11 cellular contexts compared by ENCODE assay signal in genomic region chr17:74478369-74479100, GRCh38. TPM values are rescaled to one million over a fixed set of nuclear protein-coding genes. Genes with fewer than 3 reads are reported as not detected.
DNase-seq lines count a peak whose midpoint lies in the region; ATAC-seq and TF ChIP-seq lines count a peak whose summit lies in the region.
"Had no signal": no experiment of that assay in that cellular context is flagged by ENCODE, and none has a peak within 500 bp of the region (broad histone marks: within the 10 kb centered on the region; RNA-seq: fewer than 3 reads in every experiment).

No MANE protein-coding gene starts in this region.

- peak; percentile 59 for ATAC-seq in CD4-positive, alpha-beta T cell (ENCODE audit: poor library complexity)
- ATAC-seq in HG03469 (IDR thresholded peaks at IDR 0.05; ENCODE audit: unreplicated experiment) (peak; percentile 35), HG02678 (IDR thresholded peaks at IDR 0.05; ENCODE audit: unreplicated experiment) (no peak)

- H3K4me2 ChIP-seq in mesenchymal stem cell (ENCODE audit: low read length, poor library complexity, severe bottlenecking), result no peak overlapping the region
- H3K4me2 ChIP-seq: KMS-11 had no signal

- no peaks in the 10 kb centered on the region for H3K79me1 ChIP-seq in mesenchymal stem cell (replicated peaks; ENCODE audit: low read length, poor library complexity, severe bottlenecking)

- no peak overlapping the region for H2BK12ac ChIP-seq in mesenchymal stem cell (ENCODE audit: low read length in 2 of 2)

- peaks cover 3% of the 10 kb centered on the region for H3K9me3 Mint-ChIP-seq in CD4-positive, alpha-beta T cell
- H3K9me3 Mint-ChIP-seq in activated CD4-positive, alpha-beta memory T cell treated with anti-CD3 and anti-CD28 coated beads, Interleukin-2, amount 10 ng/mL, durations not matched to agents 7 days and 5 days, result peaks cover 18% of the 10 kb centered on the region

- peak overlapping the region; percentile 25 for H3K27ac ChIP-seq in CD4-positive, alpha-beta T cell (ENCODE audit: low read depth, low read length)
- H3K27ac ChIP-seq in mesenchymal stem cell (ENCODE audit: low read length, poor library complexity, severe bottlenecking), result no peak overlapping the region
- H3K27ac ChIP-seq: KMS-11, SK-N-MC had no signal

- POLR2A ChIA-PET in CD4-positive, alpha-beta T cell (lab: Charles Lee), result interaction anchor here (0.8 kb wide), 1 partner anchor 26 kb away, joined by 3 read pairs; no protein-coding TSS in a partner anchor
- POLR2A ChIA-PET in activated CD4-positive, alpha-beta memory T cell treated with anti-CD3 and anti-CD28 coated beads, Interleukin-2, amount 10 ng/mL, durations not matched to agents 7 days and 5 days (lab: Charles Lee), result no interaction called here

- peak overlapping the region; percentile 64 for H3K4me3 Mint-ChIP-seq in CD4-positive, alpha-beta T cell
- H3K4me3 Mint-ChIP-seq in activated CD4-positive, alpha-beta memory T cell treated with anti-CD3 and anti-CD28 coated beads, Interleukin-2, amount 10 ng/mL, durations not matched to agents 7 days and 5 days, result no peak overlapping the region

- no peak overlapping the region for H4K91ac ChIP-seq in mesenchymal stem cell (ENCODE audit: low read length)

- no peaks in the 10 kb centered on the region for H3K27me3 ChIP-seq in CD4-positive, alpha-beta T cell (ENCODE audit: control insufficient read depth, insufficient read depth, low read length)
- H3K27me3 ChIP-seq in mesenchymal stem cell (ENCODE audit: control insufficient read depth in 1 of 2, insufficient read depth in 1 of 2, low read length in 2 of 2), result peaks cover 27 to 59% of the 10 kb centered on the region in 2 experiments

- H3K9me3 ChIP-seq in CD4-positive, alpha-beta T cell (ENCODE audit: control insufficient read depth, low read length), result peaks cover 11% of the 10 kb centered on the region
- peaks cover 10% of the 10 kb centered on the region for H3K9me3 ChIP-seq in mesenchymal stem cell (ENCODE audit: control insufficient read depth, low read length)

- no peak overlapping the region for H2BK5ac ChIP-seq in mesenchymal stem cell (ENCODE audit: low read depth, low read length, poor library complexity, severe bottlenecking)

- CTCF ChIA-PET in CD4-positive, alpha-beta T cell (lab: Charles Lee), result no interaction called here
- CTCF ChIA-PET in activated CD4-positive, alpha-beta memory T cell treated with anti-CD3 and anti-CD28 coated beads, Interleukin-2, amount 10 ng/mL, durations not matched to agents 7 days and 5 days (lab: Charles Lee), result interaction anchor here (1.1 kb wide), 1 partner anchor 99 kb away, joined by 4 read pairs; no protein-coding TSS in a partner anchor

- H3K18ac ChIP-seq in mesenchymal stem cell (ENCODE audit: low read depth in 1 of 2, low read length in 2 of 2), result no peak overlapping the region

- 64% methylated on average over 5 of the region's 7 CpGs for WGBS in mesenchymal stem cell

- DNase-seq in CD4-positive, alpha-beta T cell, result peak in 1 of 10 experiments; percentile 29
- DNase-seq in activated CD4-positive, alpha-beta memory T cell treated with anti-CD3 and anti-CD28 coated beads, Interleukin-2, amount 10 ng/mL, durations not matched to agents 7 days and 5 days, result peak; percentile 34
- DNase-seq in midbrain (lab: John Stamatoyannopoulos, UW) (peak; percentile 25), mesenchymal stem cell (no peak), GM13976 (ENCODE audit: low spot score) (no peak), NCI-H1048 (lab: John Stamatoyannopoulos, UW) (no peak)

- H3K27me3 Mint-ChIP-seq in CD4-positive, alpha-beta T cell, result no peaks in the 10 kb centered on the region
- no peaks in the 10 kb centered on the region for H3K27me3 Mint-ChIP-seq in activated CD4-positive, alpha-beta memory T cell treated with anti-CD3 and anti-CD28 coated beads, Interleukin-2, amount 10 ng/mL, durations not matched to agents 7 days and 5 days

- H3K4ac ChIP-seq in mesenchymal stem cell (ENCODE audit: low read depth in 1 of 2, low read length in 2 of 2), result no peak overlapping the region

- peaks cover 26% of the 10 kb centered on the region for H3K36me3 Mint-ChIP-seq in CD4-positive, alpha-beta T cell (ENCODE audit: low read depth)
- peaks cover 91% of the 10 kb centered on the region for H3K36me3 Mint-ChIP-seq in activated CD4-positive, alpha-beta memory T cell treated with anti-CD3 and anti-CD28 coated beads, Interleukin-2, amount 10 ng/mL, durations not matched to agents 7 days and 5 days (ENCODE audit: low read depth)

- H3K27ac Mint-ChIP-seq in CD4-positive, alpha-beta T cell, result peak overlapping the region; percentile 12
- peak overlapping the region; percentile 67 for H3K27ac Mint-ChIP-seq in activated CD4-positive, alpha-beta memory T cell treated with anti-CD3 and anti-CD28 coated beads, Interleukin-2, amount 10 ng/mL, durations not matched to agents 7 days and 5 days

- H3K9ac ChIP-seq in mesenchymal stem cell (ENCODE audit: low read length), result no peak overlapping the region
- H3K9ac ChIP-seq: KMS-11 had no signal

- H3K23ac ChIP-seq in mesenchymal stem cell (ENCODE audit: low read length in 2 of 2), result no peak overlapping the region

- intact Hi-C loops in CD4-positive, alpha-beta T cell (cut with DNase I, micrococcal nuclease), result no loop called here

- no peak overlapping the region for H3K4me3 ChIP-seq in mesenchymal stem cell (ENCODE audit: insufficient read depth in 1 of 2, low read depth in 1 of 2, low read length in 2 of 2)
- H3K4me3 ChIP-seq: SK-N-MC had no signal

- no peak overlapping the region for H2AFZ ChIP-seq in mesenchymal stem cell (ENCODE audit: low read depth, low read length)

- no peaks in the 10 kb centered on the region for H3K36me3 ChIP-seq in mesenchymal stem cell (ENCODE audit: control insufficient read depth in 1 of 2, insufficient read depth in 2 of 2, low read depth in 1 of 2, low read length in 2 of 2)

- H3K14ac ChIP-seq in mesenchymal stem cell (ENCODE audit: low read length in 2 of 2), result no peak overlapping the region

- in situ Hi-C loops in GM13976 (cut with MboI; ENCODE audit: low sequenced_read_pairs, unreplicated experiment), result no loop called here

- no peak overlapping the region for H2BK15ac ChIP-seq in mesenchymal stem cell (ENCODE audit: low read depth, poor library complexity, severe bottlenecking)

- no peak overlapping the region for H2AK5ac ChIP-seq in mesenchymal stem cell (ENCODE audit: low read length, severe bottlenecking)

- no peak for TF ChIP-seq CTCF in CD4-positive, alpha-beta T cell (IDR thresholded peaks at IDR 0.05)
- TF ChIP-seq CTCF in GM13976 (IDR thresholded peaks at IDR 0.05; ENCODE audit: borderline replicate concordance, control extremely low read depth, extremely low read depth, insufficient read depth, missing control alignments), result no peak

- no peak overlapping the region for H4K8ac ChIP-seq in mesenchymal stem cell (ENCODE audit: low read length)

- no peaks in the 10 kb centered on the region for H3K4me1 ChIP-seq in mesenchymal stem cell (ENCODE audit: control insufficient read depth, insufficient read depth, low read depth, low read length)

- peaks cover 60% of the 10 kb centered on the region for H3K4me1 Mint-ChIP-seq in CD4-positive, alpha-beta T cell (ENCODE audit: low read depth)
- H3K4me1 Mint-ChIP-seq in activated CD4-positive, alpha-beta memory T cell treated with anti-CD3 and anti-CD28 coated beads, Interleukin-2, amount 10 ng/mL, durations not matched to agents 7 days and 5 days, result peaks cover 56% of the 10 kb centered on the region

- no peak overlapping the region for H2BK120ac ChIP-seq in mesenchymal stem cell (ENCODE audit: low read depth, low read length)

RNA-seq across cellular contexts. Expression of gene CD300A, which starts 12.1 kb away (rescaled TPM):
- 1 to 10 TPM; 1.8 to 2.6 TPM for total RNA-seq in CD4-positive, alpha-beta T cell
- 10 to 100 TPM; 69.5 to 74.2 TPM for total RNA-seq in activated CD4-positive, alpha-beta memory T cell treated with anti-CD3 and anti-CD28 coated beads, Interleukin-2, amount 10 ng/mL, durations not matched to agents 7 days and 5 days
- polyA plus RNA-seq in mesenchymal stem cell (2013, experiment 1 of 2), result not detected
- polyA plus RNA-seq in mesenchymal stem cell (2013, experiment 2 of 2), result not detected

RNA-seq across cellular contexts. Expression of gene GPRC5C, which starts 46.6 kb away (rescaled TPM):
- not detected for total RNA-seq in CD4-positive, alpha-beta T cell
- total RNA-seq in activated CD4-positive, alpha-beta memory T cell treated with anti-CD3 and anti-CD28 coated beads, Interleukin-2, amount 10 ng/mL, durations not matched to agents 7 days and 5 days, result 1 to 10 TPM in 1 of 2 experiments, under 1 TPM in 1; 0.68 to 1.2 TPM
- 5.3 TPM for polyA plus RNA-seq in mesenchymal stem cell (2013, experiment 1 of 2)
- 5.1 TPM for polyA plus RNA-seq in mesenchymal stem cell (2013, experiment 2 of 2)

RNA-seq across cellular contexts. Expression of gene CD300LB, which starts 52.7 kb away (rescaled TPM):
- under 1 TPM; 0.36 to 0.56 TPM for total RNA-seq in CD4-positive, alpha-beta T cell
- not detected for total RNA-seq in activated CD4-positive, alpha-beta memory T cell treated with anti-CD3 and anti-CD28 coated beads, Interleukin-2, amount 10 ng/mL, durations not matched to agents 7 days and 5 days
- polyA plus RNA-seq in mesenchymal stem cell (2013, experiment 1 of 2), result not detected
- not detected for polyA plus RNA-seq in mesenchymal stem cell (2013, experiment 2 of 2)
- polyA plus RNA-seq: neural cell had no signal

Comparison
In these comparisons a context has a peak if more than half of its experiments do, and no peak if none do; other contexts are left out.
1. DNase-seq: peak in activated CD4-positive, alpha-beta memory T cell treated with anti-CD3 and anti-CD28 coated beads, Interleukin-2, amount 10 ng/mL, durations not matched to agents 7 days and 5 days (single experiment) and midbrain (single experiment); none in mesenchymal stem cell (single experiment), GM13976 (single experiment) and NCI-H1048 (single experiment).
2. RNA of gene CD300A, which starts 12.1 kb away (total RNA-seq): 69.5 to 74.2 TPM in activated CD4-positive, alpha-beta memory T cell treated with anti-CD3 and anti-CD28 coated beads, Interleukin-2, amount 10 ng/mL, durations not matched to agents 7 days and 5 days; 1.8 to 2.6 TPM in CD4-positive, alpha-beta T cell; every median in the first group is over 10 times any median in the second.